ENCODE assay signal across 8 cellular contexts in the genomic region with DNA sequence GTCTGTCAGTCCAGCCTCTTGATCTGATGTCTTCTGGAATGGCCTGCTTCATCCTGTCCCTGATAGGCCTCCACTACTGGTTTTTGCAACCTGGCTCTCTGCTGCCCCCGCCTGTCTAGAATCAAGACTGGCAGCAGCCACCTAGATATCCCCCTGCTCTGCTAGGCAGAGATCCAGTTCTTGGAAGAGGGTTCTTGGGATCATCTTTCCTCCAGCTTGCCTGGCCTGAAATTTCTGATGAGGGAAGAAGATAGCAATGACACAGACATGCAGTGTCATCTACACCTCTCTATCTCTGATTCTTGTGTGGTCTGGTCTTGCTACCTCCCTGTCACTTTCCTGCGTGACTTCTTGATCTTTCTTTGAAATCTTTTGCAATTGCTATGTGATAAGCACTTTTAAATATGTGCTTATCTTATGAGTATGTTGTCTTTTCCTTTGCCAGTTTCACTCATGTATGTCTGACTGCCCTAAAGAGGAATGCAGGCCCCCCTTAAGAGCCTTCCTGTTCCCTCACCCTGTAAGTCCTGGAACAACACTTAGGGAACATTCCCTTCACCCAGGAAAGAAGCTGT. TPM values are rescaled to one million over a fixed set of nuclear protein-coding genes. Genes with fewer than 3 reads are reported as not detected.
DNase-seq lines count a peak whose midpoint lies in the region; ATAC-seq and TF ChIP-seq lines count a peak whose summit lies in the region.

No MANE protein-coding gene starts in this region.

- H3K27ac ChIP-seq in right atrium auricular region, result peak overlapping the region; percentile 51 to 74

- DNase-seq in G401 (ENCODE audit: low spot score), result peak; percentile 68
- peak; percentile 68 to 78 for DNase-seq in Kasumi-1 (lab: John Stamatoyannopoulos, UW)
- DNase-seq in amniotic epithelial cell (ENCODE audit: low read depth), result peak; percentile 94
- DNase-seq in right atrium auricular region (ENCODE audit: low spot score), result peak; percentile 77
- peak; percentile 86 for DNase-seq in sciatic nerve (ENCODE audit: low spot score)
- no peak for DNase-seq in NCI-H128 (lab: John Stamatoyannopoulos, UW; ENCODE audit: unreplicated experiment)

- peak; percentile 67 to 83 for TF ChIP-seq CTCF in right atrium auricular region (IDR thresholded peaks at IDR 0.05)

- in situ Hi-C loops in G401 (cut with HindIII; ENCODE audit: low sequenced_read_pairs), result no loop called here

- H3K36me3 ChIP-seq in right atrium auricular region, result peaks cover 4% of the 10 kb centered on the region

- peaks cover 65% of the 10 kb centered on the region for H3K4me1 Mint-ChIP-seq in T-helper 1 cell treated with Interleukin-12 subunit alpha and Interleukin-12 subunit beta and Interleukin-4 antibody, amounts not matched to agents 30 μg/mL and 1 μg/mL, for 36 hours (ENCODE audit: low read depth)

- intact Hi-C loops in sciatic nerve (cut with DNase I), result no loop called here

- H3K27me3 ChIP-seq in right atrium auricular region, result no peaks in the 10 kb centered on the region

- H3K27ac Mint-ChIP-seq in T-helper 1 cell treated with Interleukin-12 subunit alpha and Interleukin-12 subunit beta and Interleukin-4 antibody, amounts not matched to agents 30 μg/mL and 1 μg/mL, for 36 hours, result peak overlapping the region; percentile 77

- H3K4me1 ChIP-seq in right atrium auricular region, result peaks cover 0 to 28% of the 10 kb centered on the region in 2 donors

- H3K4me3 ChIP-seq in right atrium auricular region, result no peak overlapping the region

- H3K36me3 Mint-ChIP-seq in T-helper 1 cell treated with Interleukin-12 subunit alpha and Interleukin-12 subunit beta and Interleukin-4 antibody, amounts not matched to agents 30 μg/mL and 1 μg/mL, for 36 hours (ENCODE audit: low read depth), result peaks cover 38% of the 10 kb centered on the region

- ATAC-seq in sciatic nerve (peak; percentile 82), GM21390 (IDR thresholded peaks at IDR 0.05; ENCODE audit: unreplicated experiment) (no peak)

- no peaks in the 10 kb centered on the region for H3K27me3 Mint-ChIP-seq in T-helper 1 cell treated with Interleukin-12 subunit alpha and Interleukin-12 subunit beta and Interleukin-4 antibody, amounts not matched to agents 30 μg/mL and 1 μg/mL, for 36 hours (ENCODE audit: low read depth)

- peak overlapping the region; percentile 7 for H3K4me3 Mint-ChIP-seq in T-helper 1 cell treated with Interleukin-12 subunit alpha and Interleukin-12 subunit beta and Interleukin-4 antibody, amounts not matched to agents 30 μg/mL and 1 μg/mL, for 36 hours

- H3K9me3 ChIP-seq in right atrium auricular region, result no peaks in the 10 kb centered on the region

- no peaks in the 10 kb centered on the region for H3K9me3 Mint-ChIP-seq in T-helper 1 cell treated with Interleukin-12 subunit alpha and Interleukin-12 subunit beta and Interleukin-4 antibody, amounts not matched to agents 30 μg/mL and 1 μg/mL, for 36 hours

RNA-seq across cellular contexts. Expression of gene NFATC3, which starts 20.3 kb away (rescaled TPM):
- 16.3 and 26.9 TPM in 2 replicates for total RNA-seq in G401 (2014; rRNA removed; shearing (Covaris generic))
- total RNA-seq in right atrium auricular region (10 to 100 TPM; 24.5 to 45.0 TPM), sciatic nerve (66.4 TPM)

RNA-seq across cellular contexts. Expression of gene DUS2, which starts 41.8 kb away (rescaled TPM):
- total RNA-seq in G401 (2014; rRNA removed; shearing (Covaris generic)), result 17.0 and 19.3 TPM in 2 replicates
- total RNA-seq in right atrium auricular region (1 to 10 TPM; 4.5 to 4.9 TPM), sciatic nerve (14.7 TPM)

RNA-seq across cellular contexts. Expression of gene DDX28, which starts 41.8 kb away (rescaled TPM):
- total RNA-seq in G401 (2014; rRNA removed; shearing (Covaris generic)), result 49.0 and 63.4 TPM in 2 replicates
- total RNA-seq in right atrium auricular region, result 1 to 10 TPM; 4.3 to 4.8 TPM
- total RNA-seq in sciatic nerve, result 6.3 TPM

RNA-seq across cellular contexts. Expression of gene DPEP2NB, which starts 49.2 kb away (rescaled TPM):
- not detected in 2 replicates for total RNA-seq in G401 (2014; rRNA removed; shearing (Covaris generic))
- total RNA-seq in right atrium auricular region, result not detected
- not detected for total RNA-seq in sciatic nerve
